In genomic region chr9:128416014-128416413, GRCh38 we compare ENCODE assay signal across 18 cellular contexts. TPM values are rescaled to one million over a fixed set of nuclear protein-coding genes. Genes with fewer than 3 reads are reported as not detected.
DNase-seq lines count a peak whose midpoint lies in the region; ATAC-seq and TF ChIP-seq lines count a peak whose summit lies in the region.
"Had no signal": no experiment of that assay in that cellular context is flagged by ENCODE, and none has a peak within 500 bp of the region (broad histone marks: within the 10 kb centered on the region; RNA-seq: fewer than 3 reads in every experiment).

No MANE protein-coding gene starts in this region.

- H2AFZ ChIP-seq in OCI-LY7 (ENCODE audit: low read length), result peak overlapping the region; percentile 87; the same call in 1 of the 2 replicates

- peaks cover 12% of the 10 kb centered on the region for H3K4me1 ChIP-seq in OCI-LY7 (ENCODE audit: insufficient read depth, low read length, poor library complexity, severe bottlenecking)
- peaks cover 11 to 21% of the 10 kb centered on the region in 2 donors for H3K4me1 ChIP-seq in thyroid gland

- H3K27me3 ChIP-seq in thyroid gland, result no peaks in the 10 kb centered on the region

- no peak for TF ChIP-seq POLR2A in thyroid gland (IDR thresholded peaks at IDR 0.05)

- no peak overlapping the region for H3K27ac ChIP-seq in OCI-LY7 (ENCODE audit: low read depth, low read length, poor library complexity, severe bottlenecking)
- H3K27ac ChIP-seq in thyroid gland, result peak overlapping the region in 2 of 3 donors; percentile 49 to 66

- no peaks in the 10 kb centered on the region for H3K79me2 ChIP-seq in OCI-LY7 (ENCODE audit: insufficient read depth, low read depth, low read length)

- peak; percentile 27 for DNase-seq in DMS153 treated with DMSO at 0.1 percent for 48 hours (lab: John Stamatoyannopoulos, UW; ENCODE audit: unreplicated experiment)
- DNase-seq in DMS153 (lab: John Stamatoyannopoulos, UW), result no peak
- DNase-seq in OCI-LY7 (ENCODE audit: low spot score), result no peak
- DNase-seq in kidney tubule cell (ENCODE audit: low spot score), result peak; percentile 30
- peak; percentile 74 to 75 for DNase-seq in thyroid gland
- DNase-seq in GM10248 (ENCODE audit: extremely low spot score), result no peak
- no peak for DNase-seq in mesenteric fat pad (ENCODE audit: low spot score)
- DNase-seq: 8988T; activated CD4-positive, alpha-beta T cell treated with anti-CD3 and anti-CD28 coated beads for 4 hours; activated naive CD8-positive, alpha-beta T cell treated with anti-CD3 and anti-CD28 coated beads, Interleukin-2, amount 10 ng/mL, durations not matched to agents 7 days and 5 days; activated T-cell treated with anti-CD3 and anti-CD28 coated beads for 4 hours; CD4-positive, alpha-beta memory T cell; mesenchymal stem cell; NCI-H187; NCI-H82; stimulated activated naive CD4-positive, alpha-beta T cell treated with Interleukin-2 at 50 U/mL for 16 hours; T1000 had no signal

- peak overlapping the region; percentile 45 for H3K4me2 ChIP-seq in OCI-LY7 (ENCODE audit: low read length)

- H3K36me3 ChIP-seq in OCI-LY7 (ENCODE audit: insufficient read depth, low read length), result no peaks in the 10 kb centered on the region
- no peaks in the 10 kb centered on the region for H3K36me3 ChIP-seq in thyroid gland

- H4K20me1 ChIP-seq in OCI-LY7 (ENCODE audit: insufficient read depth, low read length), result no peaks in the 10 kb centered on the region

- 27 to 28% methylated on average over 6 of the region's 6 CpGs for WGBS in thyroid gland, 2 donors

- intact Hi-C loops in OCI-LY7 (cut with micrococcal nuclease; ENCODE audit: unreplicated experiment) (no loop called here), thyroid gland (cut with DNase I) (loop anchor here (10.0 kb wide), 1 partner anchor 121 kb away; no protein-coding TSS in a partner anchor)

- ATAC-seq in GM21576 (IDR thresholded peaks at IDR 0.05; ENCODE audit: unreplicated experiment), result no peak

- H3K9me3 ChIP-seq in OCI-LY7 (ENCODE audit: low read length) (no peaks in the 10 kb centered on the region), thyroid gland (no peaks in the 10 kb centered on the region)

- CTCF ChIA-PET in OCI-LY7 (lab: Charles Lee; ENCODE audit: unreplicated experiment), result no interaction called here
- CTCF ChIA-PET in GM10248 (lab: Yijun Ruan, JAX), result interaction anchor here (5.8 kb wide), 1 partner anchor 54 kb away, joined by 59 read pairs; no protein-coding TSS in a partner anchor

- H3K4me3 ChIP-seq in OCI-LY7 (ENCODE audit: low read depth, low read length, poor library complexity, severe bottlenecking), result no peak overlapping the region
- H3K4me3 ChIP-seq in thyroid gland (replicated peaks in 1 of 3), result no peak overlapping the region

- no peaks in the 10 kb centered on the region for H3K9me2 ChIP-seq in OCI-LY7 (ENCODE audit: insufficient read depth, low read length)

- no TSS peak for BruUV-seq in OCI-LY7 (replicated peaks; lab: Mats Ljungman, UMichigan)

- no peak for TF ChIP-seq CTCF in OCI-LY7 (conservative IDR thresholded peaks at IDR 0.05; ENCODE audit: low read length)
- TF ChIP-seq CTCF in thyroid gland (IDR thresholded peaks at IDR 0.05), result no peak
- TF ChIP-seq CTCF in GM10248 (IDR thresholded peaks at IDR 0.05; ENCODE audit: control extremely low read depth, extremely low read depth, low read depth, missing control alignments), result no peak

- POLR2A ChIA-PET in OCI-LY7 (lab: Charles Lee), result interaction anchor here (0.7 to 1.0 kb wide), 3 partner anchors 45 to 61 kb away, joined by 3 to 4 read pairs (median 3); partner anchors contain the start of gene URM1
- POLR2A ChIA-PET in GM10248 (lab: Yijun Ruan, JAX), result no interaction called here

RNA-seq across cellular contexts. Expression of gene CERCAM, which starts 4.6 kb away (rescaled TPM):
- total RNA-seq in OCI-LY7 (2014; rRNA removed; shearing (Covaris generic)), result 3.0 and 3.5 TPM in 2 replicates
- total RNA-seq in OCI-LY7 (2022), result 2.7 and 3.1 TPM in 2 replicates
- 10 to 100 TPM; 22.3 to 35.4 (median 27.2) TPM for total RNA-seq in thyroid gland
- 46.0 TPM for total RNA-seq in mesenteric fat pad

RNA-seq across cellular contexts. Expression of gene ODF2, which starts 39.8 kb away (rescaled TPM):
- 84.4 and 94.3 TPM in 2 replicates for total RNA-seq in OCI-LY7 (2014; rRNA removed; shearing (Covaris generic))
- total RNA-seq in OCI-LY7 (2022) (93.1 and 94.1 TPM in 2 replicates), thyroid gland (10 to 100 TPM; 21.9 to 25.5 (median 22.4) TPM), mesenteric fat pad (18.6 TPM)

RNA-seq across cellular contexts. Expression of gene URM1, which starts 44.8 kb away (rescaled TPM):
- 42.3 and 58.5 TPM in 2 replicates for total RNA-seq in OCI-LY7 (2014; rRNA removed; shearing (Covaris generic))
- 51.8 and 60.8 TPM in 2 replicates for total RNA-seq in OCI-LY7 (2022)
- 10 to 100 TPM; 24.3 to 39.4 (median 31.2) TPM for total RNA-seq in thyroid gland
- 55.7 TPM for total RNA-seq in mesenteric fat pad

Comparison
In these comparisons a context has a peak if more than half of its experiments do, and no peak if none do; other contexts are left out.
1. DNase-seq: peak in DMS153 treated with DMSO at 0.1 percent for 48 hours (single experiment), kidney tubule cell (single experiment) and thyroid gland (2 of 2); none in DMS153 (single experiment), OCI-LY7 (single experiment), GM10248 (single experiment) and mesenteric fat pad (single experiment).
2. RNA of gene CERCAM, which starts 4.6 kb away (total RNA-seq): 46.0 TPM in mesenteric fat pad (single experiment) and 22.3 to 35.4 TPM in thyroid gland; 2.7 to 3.5 TPM in OCI-LY7; every median in the first group is over 4 times any median in the second.